ENCODE assay signal across 14 cellular contexts in genomic region chr9:131567910-131568309, GRCh38. TPM values are rescaled to one million over a fixed set of nuclear protein-coding genes. Genes with fewer than 3 reads are reported as not detected.
"Had no signal": no experiment of that assay in that cellular context is flagged by ENCODE, and none has a peak within 500 bp of the region (broad histone marks: within the 10 kb centered on the region; RNA-seq: fewer than 3 reads in every experiment).

No MANE protein-coding gene starts in this region.

- H3K9me3 Mint-ChIP-seq: activated CD4-positive, alpha-beta T cell treated with anti-CD3 and anti-CD28 coated beads, Interleukin-2, amount 10 ng/mL, durations not matched to agents 7 days and 5 days had no signal

- ATAC-seq: foreskin keratinocyte, pancreas had no signal

- H3K4me1 ChIP-seq: ascending aorta, esophagus squamous epithelium, foreskin keratinocyte, pancreas, tibial artery had no signal

- H3K4me3 Mint-ChIP-seq: activated CD4-positive, alpha-beta T cell treated with anti-CD3 and anti-CD28 coated beads, Interleukin-2, amount 10 ng/mL, durations not matched to agents 7 days and 5 days had no signal

- DNase-seq: activated CD4-positive, alpha-beta T cell treated with anti-CD3 and anti-CD28 coated beads, Interleukin-2, amount 10 ng/mL, durations not matched to agents 7 days and 5 days; activated CD4-positive, CD25-positive, alpha-beta regulatory T cell; activated CD8-positive, alpha-beta memory T cell treated with anti-CD3 and anti-CD28 coated beads for 24 hours; activated gamma-delta T cell; esophagus squamous epithelium; foreskin keratinocyte; pancreas; retina; T-helper 1 cell; tibial artery had no signal

- H3K9me3 ChIP-seq: pancreas had no signal

- H3K27ac ChIP-seq: ascending aorta, esophagus squamous epithelium, foreskin keratinocyte, pancreas, skin epidermis, tibial artery had no signal

- H3K27ac Mint-ChIP-seq: activated CD4-positive, alpha-beta T cell treated with anti-CD3 and anti-CD28 coated beads, Interleukin-2, amount 10 ng/mL, durations not matched to agents 7 days and 5 days had no signal

- H3K4me3 ChIP-seq: ascending aorta, esophagus squamous epithelium, pancreas, skin epidermis, tibial artery had no signal

- H3K27me3 Mint-ChIP-seq: activated CD4-positive, alpha-beta T cell treated with anti-CD3 and anti-CD28 coated beads, Interleukin-2, amount 10 ng/mL, durations not matched to agents 7 days and 5 days had no signal

- H3K27me3 ChIP-seq: ascending aorta, esophagus squamous epithelium, foreskin keratinocyte, pancreas, tibial artery had no signal

RNA-seq across cellular contexts. Expression of gene PRRT1B, which starts 22.6 kb away (rescaled TPM):
- total RNA-seq: activated CD4-positive, alpha-beta T cell treated with anti-CD3 and anti-CD28 coated beads, Interleukin-2, amount 10 ng/mL, durations not matched to agents 7 days and 5 days; ascending aorta; bronchial epithelial cell; esophagus squamous epithelium; foreskin keratinocyte had no signal
- polyA plus RNA-seq: foreskin keratinocyte, neural cell had no signal
